In genomic region chr10:68074404-68074774, GRCh38 we compare ENCODE assay signal across 8 cellular contexts. TPM values are rescaled to one million over a fixed set of nuclear protein-coding genes. Genes with fewer than 3 reads are reported as not detected.
DNase-seq lines count a peak whose midpoint lies in the region; ATAC-seq and TF ChIP-seq lines count a peak whose summit lies in the region.

No MANE protein-coding gene starts in this region.

- ATAC-seq in GM18870 (IDR thresholded peaks at IDR 0.05; ENCODE audit: unreplicated experiment), result no peak
- ATAC-seq in HG03025 (IDR thresholded peaks at IDR 0.05; ENCODE audit: low FRiP score, unreplicated experiment), result no peak

- no peaks in the 10 kb centered on the region for H3K9me3 ChIP-seq in SJSA1 (replicated peaks)
- no peaks in the 10 kb centered on the region for H3K9me3 ChIP-seq in prostate gland

- TF ChIP-seq POLR2A in prostate gland (IDR thresholded peaks at IDR 0.05), result no peak

- WGBS in prostate gland, result 1% methylated on average over 20 of the region's 20 CpGs

- H3K4me1 ChIP-seq in SJSA1 (replicated peaks) (peaks cover 12% of the 10 kb centered on the region), prostate gland (replicated peaks) (no peaks in the 10 kb centered on the region)

- H3K27me3 ChIP-seq in SJSA1 (replicated peaks) (no peaks in the 10 kb centered on the region), prostate gland (replicated peaks; ENCODE audit: insufficient read depth) (no peaks in the 10 kb centered on the region)

- DNase-seq in NCI-H748 treated with DMSO at 0.1 percent for 48 hours (lab: John Stamatoyannopoulos, UW) (peak; percentile 14), NCI-H748 (lab: John Stamatoyannopoulos, UW; ENCODE audit: unreplicated experiment) (no peak), SJSA1 (ENCODE audit: low read depth in 1 of 2, low spot score in 2 of 2) (no peak), fibroblast of pulmonary artery (ENCODE audit: low read depth) (no peak), prostate gland (ENCODE audit: low spot score) (no peak), COLO668 (lab: John Stamatoyannopoulos, UW; ENCODE audit: unreplicated experiment) (no peak)

- intact Hi-C loops in prostate gland (cut with DNase I), result loop anchor here (10.0 kb wide), 3 partner anchors 190 to 260 kb away; partner anchors contain the start of genes HNRNPH3, PBLD and SIRT1

- H3K4me3 ChIP-seq in SJSA1, result peak overlapping the region; percentile 94
- H3K4me3 ChIP-seq in fibroblast of pulmonary artery (replicated peaks; ENCODE audit: low read depth, low read length), result peak overlapping the region; percentile 81
- peak overlapping the region; percentile 68 to 96 for H3K4me3 ChIP-seq in prostate gland

- TF ChIP-seq CTCF in fibroblast of pulmonary artery (IDR thresholded peaks at IDR 0.05; ENCODE audit: low read length, missing control alignments) (no peak), prostate gland (IDR thresholded peaks at IDR 0.05) (peak in 1 of 4 experiments; percentile 3)

- H3K27ac ChIP-seq in SJSA1, result peak overlapping the region; percentile 90
- H3K27ac ChIP-seq in prostate gland, result peak overlapping the region; percentile 96 to 97

- peaks cover 35% of the 10 kb centered on the region for H3K36me3 ChIP-seq in SJSA1
- no peaks in the 10 kb centered on the region for H3K36me3 ChIP-seq in prostate gland

RNA-seq across cellular contexts. Expression of gene HERC4, which starts 0.7 kb away (rescaled TPM):
- 26.3 and 42.0 TPM in 2 replicates for total RNA-seq in SJSA1 (2014; rRNA removed; shearing (Covaris generic))
- 10 to 100 TPM; 27.7 to 40.6 TPM for total RNA-seq in prostate gland

RNA-seq across cellular contexts. Expression of gene MYPN, which starts 34.9 kb away (rescaled TPM):
- total RNA-seq in SJSA1 (2014; rRNA removed; shearing (Covaris generic)), result under 0.01 and 0.39 TPM in 2 replicates
- 1 to 10 TPM; 1.5 to 1.8 TPM for total RNA-seq in prostate gland
